ENCODE assay signal across 1 cellular context in genomic region chr18:36769172-36769571, GRCh38.
TF ChIP-seq lines count a peak whose summit lies in the region.

No MANE protein-coding gene starts in this region.

TF ChIP-seq in endothelial cell of umbilical vein, 7 proteins besides CTCF, POLR2A, EP300 and RAD21 (continued from another document):
- TF ChIP-seq, protein P1, sequence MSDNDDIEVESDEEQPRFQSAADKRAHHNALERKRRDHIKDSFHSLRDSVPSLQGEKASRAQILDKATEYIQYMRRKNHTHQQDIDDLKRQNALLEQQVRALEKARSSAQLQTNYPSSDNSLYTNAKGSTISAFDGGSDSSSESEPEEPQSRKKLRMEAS (IDR thresholded peaks at IDR 0.05; ENCODE audit: insufficient read depth, insufficient read length) = no peak
- peak; percentile 19 for TF ChIP-seq FOS (IDR thresholded peaks at IDR 0.05; ENCODE audit: borderline replicate concordance, insufficient read depth, low read length)
